Comparison of ENCODE assay signal across 1 cellular context in the genomic region with DNA sequence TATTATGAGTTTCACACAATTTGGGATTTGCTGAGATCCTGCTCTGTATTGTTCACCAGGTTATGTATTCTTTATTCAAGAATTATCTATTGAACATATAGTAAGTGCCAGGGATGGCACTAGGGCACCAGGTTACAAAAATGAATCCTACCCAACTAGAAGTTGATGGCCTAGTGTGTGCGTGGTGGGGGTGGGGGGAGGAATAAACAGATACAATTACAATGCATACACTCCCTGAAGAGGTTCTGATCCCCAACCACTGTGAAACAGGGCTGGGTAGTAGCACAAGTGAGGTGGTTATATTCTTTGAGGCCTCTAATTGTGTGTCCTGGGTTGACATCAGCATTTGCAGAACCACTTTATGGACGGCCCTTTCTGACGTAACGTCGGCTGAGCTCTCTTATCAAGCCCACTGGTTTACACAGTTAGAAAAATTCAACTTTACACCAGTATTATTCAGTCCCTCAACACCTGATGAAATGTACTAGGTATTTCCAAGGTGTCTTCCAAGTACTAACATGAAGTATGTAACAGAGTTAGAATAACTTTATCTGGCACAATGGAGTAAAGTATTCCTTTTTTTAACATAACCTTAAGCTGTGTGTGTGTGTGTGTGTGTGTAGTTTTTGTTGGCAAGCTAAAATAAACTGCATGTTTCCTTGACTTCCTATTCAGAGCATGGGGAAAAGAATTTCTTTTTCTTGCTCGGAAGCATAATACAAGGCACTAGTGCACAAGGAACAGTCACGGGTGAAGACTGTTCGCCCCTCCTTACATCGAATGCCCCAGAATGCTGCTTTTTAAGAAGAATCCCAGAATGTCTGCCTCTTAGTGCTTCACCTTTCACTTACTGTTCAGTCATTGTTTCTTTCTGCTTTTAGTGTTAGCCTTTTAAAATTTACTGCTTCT.
TF ChIP-seq lines count a peak whose summit lies in the region.

No MANE protein-coding gene starts in this region.

TF ChIP-seq in HepG2, 621 proteins besides CTCF, POLR2A, EP300 and RAD21:
- TF ChIP-seq HINFP (CRISPR knock-in tag; IDR thresholded peaks at IDR 0.05; ENCODE audit: low read depth) (no peak), ZNF780A (CRISPR knock-in tag; IDR thresholded peaks at IDR 0.05) (no peak), ZKSCAN1 (IDR thresholded peaks at IDR 0.05; ENCODE audit: low read length) (0 out of 2 replicates have a peak, but pooled peaks have one; percentile 13), POLR2G (IDR thresholded peaks at IDR 0.05; ENCODE audit: low read depth, low read length) (0 out of 2 replicates have a peak, but pooled peaks have one; percentile 25)
TF ChIP-seq in HepG2: peak in this region for 2.
